Comparison of ENCODE assay signal across 9 cellular contexts in the genomic region with DNA sequence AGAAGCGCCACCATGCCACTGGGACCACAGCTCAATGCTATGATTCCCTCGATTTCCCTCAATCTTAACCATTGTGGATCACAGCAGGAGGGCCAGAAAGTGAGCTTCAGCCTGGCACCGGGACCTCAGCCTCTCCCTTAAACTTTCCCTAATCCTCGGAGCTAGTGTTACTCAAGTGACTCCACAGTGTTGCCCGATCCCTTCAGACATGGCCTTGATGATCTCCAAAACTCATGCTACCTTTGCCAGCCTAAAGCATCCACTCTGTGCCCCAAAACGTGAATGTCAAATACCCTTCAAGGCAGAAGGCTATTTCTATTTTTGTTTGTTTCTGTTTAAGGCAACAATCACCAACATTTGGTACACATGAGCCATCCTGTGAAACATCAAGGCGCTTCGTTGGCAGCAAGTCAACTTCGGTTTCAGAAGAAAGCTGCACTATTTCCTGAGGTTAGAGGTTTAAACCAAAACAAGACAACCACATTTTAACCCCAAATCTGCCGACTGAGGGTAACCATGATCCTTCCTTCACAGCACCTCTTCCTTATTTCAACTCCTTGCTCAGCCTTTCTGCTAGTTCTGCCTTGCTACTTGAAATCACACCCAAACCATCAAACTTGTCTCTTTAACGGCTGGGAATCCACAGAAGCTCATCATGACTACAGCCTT.
DNase-seq lines count a peak whose midpoint lies in the region; ATAC-seq, FAIRE-seq and TF ChIP-seq lines count a peak whose summit lies in the region.
"Had no signal": no experiment of that assay in that cellular context is flagged by ENCODE, and none has a peak within 500 bp of the region (broad histone marks: within the 10 kb centered on the region; RNA-seq: fewer than 3 reads in every experiment).

No MANE protein-coding gene starts in this region.

- no peak for FAIRE-seq in kidney (lab: Jason Lieb, UNC)

- no peak overlapping the region for H3K9ac ChIP-seq in kidney (ENCODE audit: low read length in 2 of 2)

- peak overlapping the region; percentile 93 for H3K27ac Mint-ChIP-seq in activated T-helper 17 cell treated with anti-CD3 and anti-CD28 coated beads, Interleukin-2, amount 50 U/mL, for 72 hours

- TF ChIP-seq CTCF in kidney (IDR thresholded peaks at IDR 0.05; ENCODE audit: borderline replicate concordance, extremely low read depth, insufficient read depth): no peak

- H3K27me3 Mint-ChIP-seq in activated T-helper 17 cell treated with anti-CD3 and anti-CD28 coated beads, Interleukin-2, amount 50 U/mL, for 72 hours: no peaks in the 10 kb centered on the region

- no peaks in the 10 kb centered on the region for H3K9me3 Mint-ChIP-seq in activated T-helper 17 cell treated with anti-CD3 and anti-CD28 coated beads, Interleukin-2, amount 50 U/mL, for 72 hours

- peak; percentile 77 for ATAC-seq in activated T-helper 17 cell treated with anti-CD3 and anti-CD28 coated beads, Interleukin-2, amount 50 U/mL, for 72 hours (replicated peaks)
- ATAC-seq in aorta (ENCODE audit: low FRiP score): no peak

- H3K4me3 Mint-ChIP-seq in activated T-helper 17 cell treated with anti-CD3 and anti-CD28 coated beads, Interleukin-2, amount 50 U/mL, for 72 hours: peak overlapping the region; percentile 79

- H3K36me3 ChIP-seq in aorta (ENCODE audit: control insufficient read depth in 1 of 2, insufficient read depth in 2 of 2, low read length in 1 of 2): no peaks in the 10 kb centered on the region
- no peaks in the 10 kb centered on the region for H3K36me3 ChIP-seq in kidney (ENCODE audit: control insufficient read depth in 1 of 2, insufficient read depth in 2 of 2, low read length in 2 of 2)

- intact Hi-C loops in aorta (cut with DNase I) (no loop called here), kidney (cut with DNase I) (no loop called here)

- H3K4me1 Mint-ChIP-seq in activated T-helper 17 cell treated with anti-CD3 and anti-CD28 coated beads, Interleukin-2, amount 50 U/mL, for 72 hours: peaks cover 52% of the 10 kb centered on the region

- no peaks in the 10 kb centered on the region for H3K9me3 ChIP-seq in aorta (ENCODE audit: control insufficient read depth, low read length)
- no peaks in the 10 kb centered on the region for H3K9me3 ChIP-seq in kidney (ENCODE audit: control insufficient read depth in 1 of 2, low read length in 2 of 2)

- no peaks in the 10 kb centered on the region for H3K27me3 ChIP-seq in aorta (ENCODE audit: control insufficient read depth in 1 of 2, insufficient read depth in 2 of 2, low read length in 1 of 2)

- no peaks in the 10 kb centered on the region for H3K4me1 ChIP-seq in aorta (ENCODE audit: control insufficient read depth in 1 of 2, insufficient read depth in 2 of 2, low read length in 2 of 2)
- no peaks in the 10 kb centered on the region for H3K4me1 ChIP-seq in kidney (ENCODE audit: control insufficient read depth in 1 of 2, insufficient read depth in 1 of 2, low read depth in 1 of 2, low read length in 2 of 2)

- H3K36me3 Mint-ChIP-seq in activated T-helper 17 cell treated with anti-CD3 and anti-CD28 coated beads, Interleukin-2, amount 50 U/mL, for 72 hours (ENCODE audit: low read depth): peaks cover 100% of the 10 kb centered on the region

- DNase-seq in activated CD8-positive, alpha-beta memory T cell treated with anti-CD3 and anti-CD28 coated beads for 1 hour (ENCODE audit: extremely low read depth in 1 of 2, low read depth in 1 of 2): peak; percentile 30 to 44
- DNase-seq in activated CD8-positive, alpha-beta memory T cell treated with anti-CD3 and anti-CD28 coated beads, Interleukin-2, amount 50 U/mL, for 48 hours: no peak
- DNase-seq in KG1 (lab: John Stamatoyannopoulos, UW) (peak; percentile 71), aorta (no peak), kidney (no peak), dermis blood vessel endothelial cell (no peak)
- peak; percentile 73 for DNase-seq in stimulated activated CD4-positive, alpha-beta T cell treated with anti-CD3 and anti-CD28 coated beads, Interleukin-15, amount 100 ng/mL, for 24 hours

- 86 to 87% methylated on average over 11 of the region's 11 CpGs for WGBS in aorta, 2 donors

- no peak overlapping the region for H3K4me3 ChIP-seq in aorta (ENCODE audit: low read length in 2 of 2)
- no peak overlapping the region for H3K4me3 ChIP-seq in kidney (ENCODE audit: low read length in 2 of 2)

- H3K27ac ChIP-seq in aorta (ENCODE audit: low read depth in 1 of 2, low read length in 2 of 2) (no peak overlapping the region), kidney (ENCODE audit: low read depth in 2 of 2, low read length in 2 of 2) (no peak overlapping the region)
- H3K27ac ChIP-seq: VCaP had no signal

Comparison
In these comparisons a context has a peak if more than half of its experiments do, and no peak if none do; other contexts are left out.
1. DNase-seq: peak in activated CD8-positive, alpha-beta memory T cell treated with anti-CD3 and anti-CD28 coated beads for 1 hour (2 of 2), KG1 (single experiment) and stimulated activated CD4-positive, alpha-beta T cell treated with anti-CD3 and anti-CD28 coated beads, Interleukin-15, amount 100 ng/mL, for 24 hours (single experiment); none in activated CD8-positive, alpha-beta memory T cell treated with anti-CD3 and anti-CD28 coated beads, Interleukin-2, amount 50 U/mL, for 48 hours (single experiment), aorta (0 of 2), kidney (single experiment) and dermis blood vessel endothelial cell (single experiment).